In the genomic region with DNA sequence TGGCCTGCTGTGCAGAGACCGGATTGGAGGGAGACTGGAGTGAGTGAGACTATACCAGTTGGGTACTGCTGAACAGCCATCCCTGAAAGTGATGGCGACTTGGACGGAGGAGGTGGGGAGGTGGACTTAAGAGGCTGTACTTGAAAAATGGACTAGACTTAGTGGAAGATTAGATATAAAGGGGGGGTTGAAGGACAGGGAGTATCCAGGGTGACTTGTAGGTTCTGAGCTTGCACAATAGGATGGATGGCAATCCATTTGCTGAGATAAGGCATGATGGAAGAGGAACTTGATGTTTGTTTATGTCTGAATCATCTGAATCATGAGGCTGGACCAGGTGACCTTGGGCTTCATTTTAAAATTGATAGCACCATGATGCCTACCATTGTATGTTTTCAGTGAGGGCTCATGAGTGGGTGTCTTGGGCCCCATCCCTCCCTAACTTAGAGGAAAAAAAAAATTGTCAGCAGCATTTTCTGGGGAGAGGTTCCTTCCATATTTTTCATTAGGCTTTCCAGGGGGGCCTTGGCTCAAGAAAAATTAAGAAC, we compare ENCODE assay signal across 2 cellular contexts.
TF ChIP-seq lines count a peak whose summit lies in the region.

No MANE protein-coding gene starts in this region.

TF ChIP-seq in IMR-90, 13 proteins besides CTCF, POLR2A, EP300 and RAD21:
- TF ChIP-seq NFE2L2 (IDR thresholded peaks at IDR 0.05; ENCODE audit: low read depth, low read length) (no peak), CEBPB (IDR thresholded peaks at IDR 0.05; ENCODE audit: low read depth, low read length) (peak; percentile 68)

TF ChIP-seq in HepG2, 621 proteins besides CTCF, POLR2A, EP300 and RAD21 (continues in another document):
- TF ChIP-seq ZNF317 (CRISPR knock-in tag; IDR thresholded peaks at IDR 0.05) (no peak), SOX6 (IDR thresholded peaks at IDR 0.05) (no peak), SOX6 (CRISPR knock-in tag; IDR thresholded peaks at IDR 0.05) (0 out of 2 replicates have a peak, but pooled peaks have one; percentile 27), ZNF644 (CRISPR knock-in tag; IDR thresholded peaks at IDR 0.05; ENCODE audit: low read depth) (peak; percentile 98), XRCC5 (optimal IDR thresholded peaks at IDR 0.05; ENCODE audit: low read length) (peak; percentile 40), FOXP1 (IDR thresholded peaks at IDR 0.05) (no peak), FOXP1 (CRISPR knock-in tag; IDR thresholded peaks at IDR 0.05) (0 out of 2 replicates have a peak, but pooled peaks have one; percentile 5), NCOA5 (CRISPR knock-in tag; IDR thresholded peaks at IDR 0.05) (no peak), CEBPG (CRISPR knock-in tag; IDR thresholded peaks at IDR 0.05) (peak; percentile 83), TSC22D2 (CRISPR knock-in tag; IDR thresholded peaks at IDR 0.05; ENCODE audit: borderline replicate concordance) (no peak), KDM1A (CRISPR knock-in tag; IDR thresholded peaks at IDR 0.05) (peak; percentile 47; the same call in 1 of the 2 replicates), NRL (CRISPR knock-in tag; IDR thresholded peaks at IDR 0.05; ENCODE audit: borderline replicate concordance) (no peak), NFE2 (CRISPR knock-in tag; IDR thresholded peaks at IDR 0.05) (no peak), ZNF556 (CRISPR knock-in tag; IDR thresholded peaks at IDR 0.05; ENCODE audit: borderline replicate concordance) (0 out of 2 replicates have a peak, but pooled peaks have one; percentile 30), HDAC2 (CRISPR knock-in tag; IDR thresholded peaks at IDR 0.05) (peak; percentile 36; the same call in 1 of the 2 replicates), ZBTB3 (CRISPR knock-in tag; IDR thresholded peaks at IDR 0.05; ENCODE audit: borderline replicate concordance, low read depth) (no peak), EEA1 (CRISPR knock-in tag; IDR thresholded peaks at IDR 0.05; ENCODE audit: borderline replicate concordance) (no peak), ELF3 (CRISPR knock-in tag; IDR thresholded peaks at IDR 0.05) (no peak), MXD4 (CRISPR knock-in tag; IDR thresholded peaks at IDR 0.05) (no peak), ZNF598 (CRISPR knock-in tag; IDR thresholded peaks at IDR 0.05; ENCODE audit: borderline replicate concordance) (no peak), ZNF619 (CRISPR knock-in tag; IDR thresholded peaks at IDR 0.05) (no peak), POGZ (CRISPR knock-in tag; IDR thresholded peaks at IDR 0.05) (peak; percentile 65; the same call in 1 of the 2 replicates), PHB2 (IDR thresholded peaks at IDR 0.05; ENCODE audit: partially characterized antibody) (no peak), FOSL1 (CRISPR knock-in tag; IDR thresholded peaks at IDR 0.05; ENCODE audit: borderline replicate concordance) (peak; percentile 69; the same call in 1 of the 2 replicates), ISL2 (CRISPR knock-in tag; IDR thresholded peaks at IDR 0.05) (peak; percentile 23; the same call in 1 of the 2 replicates), MED13 (CRISPR knock-in tag; IDR thresholded peaks at IDR 0.05) (no peak), SOX5 (CRISPR knock-in tag; IDR thresholded peaks at IDR 0.05; ENCODE audit: borderline replicate concordance) (peak; percentile 19; the same call in 1 of the 2 replicates), PAWR (CRISPR knock-in tag; IDR thresholded peaks at IDR 0.05; ENCODE audit: borderline replicate concordance) (no peak), SMARCE1 (IDR thresholded peaks at IDR 0.05; ENCODE audit: borderline replicate concordance) (no peak), SOX13 (IDR thresholded peaks at IDR 0.05) (no peak), SOX13 (CRISPR knock-in tag; conservative IDR thresholded peaks at IDR 0.05 in 1 of 2, IDR thresholded peaks at IDR 0.05 in 1 of 2) (peak in 1 of 2 experiments; percentile 42; a peak in 1 of 4 replicates)
- TF ChIP-seq, protein P1, sequence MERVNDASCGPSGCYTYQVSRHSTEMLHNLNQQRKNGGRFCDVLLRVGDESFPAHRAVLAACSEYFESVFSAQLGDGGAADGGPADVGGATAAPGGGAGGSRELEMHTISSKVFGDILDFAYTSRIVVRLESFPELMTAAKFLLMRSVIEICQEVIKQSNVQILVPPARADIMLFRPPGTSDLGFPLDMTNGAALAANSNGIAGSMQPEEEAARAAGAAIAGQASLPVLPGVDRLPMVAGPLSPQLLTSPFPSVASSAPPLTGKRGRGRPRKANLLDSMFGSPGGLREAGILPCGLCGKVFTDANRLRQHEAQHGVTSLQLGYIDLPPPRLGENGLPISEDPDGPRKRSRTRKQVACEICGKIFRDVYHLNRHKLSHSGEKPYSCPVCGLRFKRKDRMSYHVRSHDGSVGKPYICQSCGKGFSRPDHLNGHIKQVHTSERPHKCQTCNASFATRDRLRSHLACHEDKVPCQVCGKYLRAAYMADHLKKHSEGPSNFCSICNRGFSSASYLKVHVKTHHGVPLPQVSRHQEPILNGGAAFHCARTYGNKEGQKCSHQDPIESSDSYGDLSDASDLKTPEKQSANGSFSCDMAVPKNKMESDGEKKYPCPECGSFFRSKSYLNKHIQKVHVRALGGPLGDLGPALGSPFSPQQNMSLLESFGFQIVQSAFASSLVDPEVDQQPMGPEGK (CRISPR knock-in tag; IDR thresholded peaks at IDR 0.05), result peak; percentile 44; the same call in 1 of the 2 replicates
- TF ChIP-seq, protein P2, sequence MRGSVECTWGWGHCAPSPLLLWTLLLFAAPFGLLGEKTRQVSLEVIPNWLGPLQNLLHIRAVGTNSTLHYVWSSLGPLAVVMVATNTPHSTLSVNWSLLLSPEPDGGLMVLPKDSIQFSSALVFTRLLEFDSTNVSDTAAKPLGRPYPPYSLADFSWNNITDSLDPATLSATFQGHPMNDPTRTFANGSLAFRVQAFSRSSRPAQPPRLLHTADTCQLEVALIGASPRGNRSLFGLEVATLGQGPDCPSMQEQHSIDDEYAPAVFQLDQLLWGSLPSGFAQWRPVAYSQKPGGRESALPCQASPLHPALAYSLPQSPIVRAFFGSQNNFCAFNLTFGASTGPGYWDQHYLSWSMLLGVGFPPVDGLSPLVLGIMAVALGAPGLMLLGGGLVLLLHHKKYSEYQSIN (CRISPR knock-in tag; IDR thresholded peaks at IDR 0.05; ENCODE audit: borderline replicate concordance), result no peak
- TF ChIP-seq, protein P3, sequence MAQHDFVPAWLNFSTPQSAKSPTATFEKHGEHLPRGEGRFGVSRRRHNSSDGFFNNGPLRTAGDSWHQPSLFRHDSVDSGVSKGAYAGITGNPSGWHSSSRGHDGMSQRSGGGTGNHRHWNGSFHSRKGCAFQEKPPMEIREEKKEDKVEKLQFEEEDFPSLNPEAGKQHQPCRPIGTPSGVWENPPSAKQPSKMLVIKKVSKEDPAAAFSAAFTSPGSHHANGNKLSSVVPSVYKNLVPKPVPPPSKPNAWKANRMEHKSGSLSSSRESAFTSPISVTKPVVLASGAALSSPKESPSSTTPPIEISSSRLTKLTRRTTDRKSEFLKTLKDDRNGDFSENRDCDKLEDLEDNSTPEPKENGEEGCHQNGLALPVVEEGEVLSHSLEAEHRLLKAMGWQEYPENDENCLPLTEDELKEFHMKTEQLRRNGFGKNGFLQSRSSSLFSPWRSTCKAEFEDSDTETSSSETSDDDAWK (CRISPR knock-in tag; IDR thresholded peaks at IDR 0.05), result no peak
- TF ChIP-seq, protein P4, sequence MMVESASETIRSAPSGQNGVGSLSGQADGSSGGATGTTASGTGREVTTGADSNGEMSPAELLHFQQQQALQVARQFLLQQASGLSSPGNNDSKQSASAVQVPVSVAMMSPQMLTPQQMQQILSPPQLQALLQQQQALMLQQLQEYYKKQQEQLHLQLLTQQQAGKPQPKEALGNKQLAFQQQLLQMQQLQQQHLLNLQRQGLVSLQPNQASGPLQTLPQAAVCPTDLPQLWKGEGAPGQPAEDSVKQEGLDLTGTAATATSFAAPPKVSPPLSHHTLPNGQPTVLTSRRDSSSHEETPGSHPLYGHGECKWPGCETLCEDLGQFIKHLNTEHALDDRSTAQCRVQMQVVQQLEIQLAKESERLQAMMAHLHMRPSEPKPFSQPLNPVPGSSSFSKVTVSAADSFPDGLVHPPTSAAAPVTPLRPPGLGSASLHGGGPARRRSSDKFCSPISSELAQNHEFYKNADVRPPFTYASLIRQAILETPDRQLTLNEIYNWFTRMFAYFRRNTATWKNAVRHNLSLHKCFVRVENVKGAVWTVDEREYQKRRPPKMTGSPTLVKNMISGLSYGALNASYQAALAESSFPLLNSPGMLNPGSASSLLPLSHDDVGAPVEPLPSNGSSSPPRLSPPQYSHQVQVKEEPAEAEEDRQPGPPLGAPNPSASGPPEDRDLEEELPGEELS (CRISPR knock-in tag; IDR thresholded peaks at IDR 0.05), result peak; percentile 24; the same call in 1 of the 2 replicates
- TF ChIP-seq, protein P5, sequence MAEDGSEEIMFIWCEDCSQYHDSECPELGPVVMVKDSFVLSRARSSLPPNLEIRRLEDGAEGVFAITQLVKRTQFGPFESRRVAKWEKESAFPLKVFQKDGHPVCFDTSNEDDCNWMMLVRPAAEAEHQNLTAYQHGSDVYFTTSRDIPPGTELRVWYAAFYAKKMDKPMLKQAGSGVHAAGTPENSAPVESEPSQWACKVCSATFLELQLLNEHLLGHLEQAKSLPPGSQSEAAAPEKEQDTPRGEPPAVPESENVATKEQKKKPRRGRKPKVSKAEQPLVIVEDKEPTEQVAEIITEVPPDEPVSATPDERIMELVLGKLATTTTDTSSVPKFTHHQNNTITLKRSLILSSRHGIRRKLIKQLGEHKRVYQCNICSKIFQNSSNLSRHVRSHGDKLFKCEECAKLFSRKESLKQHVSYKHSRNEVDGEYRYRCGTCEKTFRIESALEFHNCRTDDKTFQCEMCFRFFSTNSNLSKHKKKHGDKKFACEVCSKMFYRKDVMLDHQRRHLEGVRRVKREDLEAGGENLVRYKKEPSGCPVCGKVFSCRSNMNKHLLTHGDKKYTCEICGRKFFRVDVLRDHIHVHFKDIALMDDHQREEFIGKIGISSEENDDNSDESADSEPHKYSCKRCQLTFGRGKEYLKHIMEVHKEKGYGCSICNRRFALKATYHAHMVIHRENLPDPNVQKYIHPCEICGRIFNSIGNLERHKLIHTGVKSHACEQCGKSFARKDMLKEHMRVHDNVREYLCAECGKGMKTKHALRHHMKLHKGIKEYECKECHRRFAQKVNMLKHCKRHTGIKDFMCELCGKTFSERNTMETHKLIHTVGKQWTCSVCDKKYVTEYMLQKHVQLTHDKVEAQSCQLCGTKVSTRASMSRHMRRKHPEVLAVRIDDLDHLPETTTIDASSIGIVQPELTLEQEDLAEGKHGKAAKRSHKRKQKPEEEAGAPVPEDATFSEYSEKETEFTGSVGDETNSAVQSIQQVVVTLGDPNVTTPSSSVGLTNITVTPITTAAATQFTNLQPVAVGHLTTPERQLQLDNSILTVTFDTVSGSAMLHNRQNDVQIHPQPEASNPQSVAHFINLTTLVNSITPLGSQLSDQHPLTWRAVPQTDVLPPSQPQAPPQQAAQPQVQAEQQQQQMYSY (CRISPR knock-in tag; IDR thresholded peaks at IDR 0.05), result no peak
- TF ChIP-seq, protein P6, sequence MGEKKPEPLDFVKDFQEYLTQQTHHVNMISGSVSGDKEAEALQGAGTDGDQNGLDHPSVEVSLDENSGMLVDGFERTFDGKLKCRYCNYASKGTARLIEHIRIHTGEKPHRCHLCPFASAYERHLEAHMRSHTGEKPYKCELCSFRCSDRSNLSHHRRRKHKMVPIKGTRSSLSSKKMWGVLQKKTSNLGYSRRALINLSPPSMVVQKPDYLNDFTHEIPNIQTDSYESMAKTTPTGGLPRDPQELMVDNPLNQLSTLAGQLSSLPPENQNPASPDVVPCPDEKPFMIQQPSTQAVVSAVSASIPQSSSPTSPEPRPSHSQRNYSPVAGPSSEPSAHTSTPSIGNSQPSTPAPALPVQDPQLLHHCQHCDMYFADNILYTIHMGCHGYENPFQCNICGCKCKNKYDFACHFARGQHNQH (CRISPR knock-in tag; IDR thresholded peaks at IDR 0.05), result no peak
- TF ChIP-seq, protein P7, sequence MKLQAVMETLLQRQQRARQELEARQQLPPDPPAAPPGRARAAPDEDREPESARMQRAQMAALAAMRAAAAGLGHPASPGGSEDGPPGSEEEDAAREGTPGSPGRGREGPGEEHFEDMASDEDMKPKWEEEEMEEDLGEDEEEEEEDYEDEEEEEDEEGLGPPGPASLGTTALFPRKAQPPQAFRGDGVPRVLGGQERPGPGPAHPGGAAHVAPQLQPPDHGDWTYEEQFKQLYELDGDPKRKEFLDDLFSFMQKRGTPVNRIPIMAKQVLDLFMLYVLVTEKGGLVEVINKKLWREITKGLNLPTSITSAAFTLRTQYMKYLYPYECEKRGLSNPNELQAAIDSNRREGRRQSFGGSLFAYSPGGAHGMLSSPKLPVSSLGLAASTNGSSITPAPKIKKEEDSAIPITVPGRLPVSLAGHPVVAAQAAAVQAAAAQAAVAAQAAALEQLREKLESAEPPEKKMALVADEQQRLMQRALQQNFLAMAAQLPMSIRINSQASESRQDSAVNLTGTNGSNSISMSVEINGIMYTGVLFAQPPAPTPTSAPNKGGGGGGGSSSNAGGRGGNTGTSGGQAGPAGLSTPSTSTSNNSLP (IDR thresholded peaks at IDR 0.05; ENCODE audit: low read depth, low read length), result peak; percentile 45; the same call in 1 of the 2 replicates
- TF ChIP-seq, protein P8, sequence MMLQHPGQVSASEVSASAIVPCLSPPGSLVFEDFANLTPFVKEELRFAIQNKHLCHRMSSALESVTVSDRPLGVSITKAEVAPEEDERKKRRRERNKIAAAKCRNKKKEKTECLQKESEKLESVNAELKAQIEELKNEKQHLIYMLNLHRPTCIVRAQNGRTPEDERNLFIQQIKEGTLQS (CRISPR knock-in tag; IDR thresholded peaks at IDR 0.05), result peak; percentile 78; the same call in 1 of the 2 replicates
- TF ChIP-seq, protein P9, sequence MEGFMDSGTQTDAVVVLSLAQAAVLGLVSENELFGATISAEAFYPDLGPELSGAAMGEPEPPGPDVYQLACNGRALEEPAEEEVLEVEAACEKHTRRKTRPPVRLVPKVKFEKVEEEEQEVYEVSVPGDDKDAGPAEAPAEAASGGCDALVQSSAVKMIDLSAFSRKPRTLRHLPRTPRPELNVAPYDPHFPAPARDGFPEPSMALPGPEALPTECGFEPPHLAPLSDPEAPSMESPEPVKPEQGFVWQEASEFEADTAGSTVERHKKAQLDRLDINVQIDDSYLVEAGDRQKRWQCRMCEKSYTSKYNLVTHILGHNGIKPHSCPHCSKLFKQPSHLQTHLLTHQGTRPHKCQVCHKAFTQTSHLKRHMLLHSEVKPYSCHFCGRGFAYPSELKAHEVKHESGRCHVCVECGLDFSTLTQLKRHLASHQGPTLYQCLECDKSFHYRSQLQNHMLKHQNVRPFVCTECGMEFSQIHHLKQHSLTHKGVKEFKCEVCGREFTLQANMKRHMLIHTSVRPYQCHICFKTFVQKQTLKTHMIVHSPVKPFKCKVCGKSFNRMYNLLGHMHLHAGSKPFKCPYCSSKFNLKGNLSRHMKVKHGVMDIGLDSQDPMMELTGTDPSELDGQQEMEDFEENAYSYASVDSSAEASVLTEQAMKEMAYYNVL (CRISPR knock-in tag; IDR thresholded peaks at IDR 0.05; ENCODE audit: borderline replicate concordance), result no peak
- TF ChIP-seq, protein P10, sequence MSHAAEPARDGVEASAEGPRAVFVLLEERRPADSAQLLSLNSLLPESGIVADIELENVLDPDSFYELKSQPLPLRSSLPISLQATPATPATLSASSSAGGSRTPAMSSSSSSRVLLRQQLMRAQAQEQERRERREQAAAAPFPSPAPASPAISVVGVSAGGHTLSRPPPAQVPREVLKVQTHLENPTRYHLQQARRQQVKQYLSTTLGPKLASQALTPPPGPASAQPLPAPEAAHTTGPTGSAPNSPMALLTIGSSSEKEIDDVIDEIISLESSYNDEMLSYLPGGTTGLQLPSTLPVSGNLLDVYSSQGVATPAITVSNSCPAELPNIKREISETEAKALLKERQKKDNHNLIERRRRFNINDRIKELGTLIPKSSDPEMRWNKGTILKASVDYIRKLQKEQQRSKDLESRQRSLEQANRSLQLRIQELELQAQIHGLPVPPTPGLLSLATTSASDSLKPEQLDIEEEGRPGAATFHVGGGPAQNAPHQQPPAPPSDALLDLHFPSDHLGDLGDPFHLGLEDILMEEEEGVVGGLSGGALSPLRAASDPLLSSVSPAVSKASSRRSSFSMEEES (CRISPR knock-in tag; IDR thresholded peaks at IDR 0.05), result peak; percentile 84
